Comparison of ENCODE assay signal across 15 cellular contexts in the genomic region with DNA sequence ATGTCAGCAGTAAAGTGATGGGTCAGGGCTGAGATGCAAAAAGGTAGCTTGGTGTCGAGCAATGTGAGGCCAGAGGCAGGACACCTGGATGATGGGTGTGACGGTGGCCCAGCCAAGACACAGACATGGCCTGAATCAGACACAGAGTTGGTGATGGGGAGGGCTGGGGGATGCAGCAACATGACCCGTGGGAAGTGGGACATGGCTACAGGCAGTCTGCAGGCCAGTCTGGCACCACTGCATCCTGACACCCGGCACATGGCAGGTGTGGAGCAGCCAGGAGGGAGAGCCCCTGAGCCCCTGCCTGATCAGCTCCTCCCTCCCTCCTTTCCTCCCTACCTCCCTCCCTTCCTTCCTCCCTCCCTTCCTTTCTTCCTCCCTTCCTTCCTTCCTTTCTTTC.
A peak's percentile ranks its signal among the peaks of the same experiment; 100 is the strongest.
DNase-seq lines count a peak whose midpoint lies in the region; ATAC-seq and TF ChIP-seq lines count a peak whose summit lies in the region.
"Had no signal": no experiment of that assay in that cellular context is flagged by ENCODE, and none has a peak within 500 bp of the region (broad histone marks: within the 10 kb centered on the region; RNA-seq: fewer than 3 reads in every experiment).

No MANE protein-coding gene starts in this region.

- H3K9me3 ChIP-seq in PC-3 (ENCODE audit: low read length) (no peaks in the 10 kb centered on the region), neuronal stem cell (replicated peaks in 1 of 2; ENCODE audit: control insufficient read depth in 2 of 2, insufficient read depth in 1 of 2, low read depth in 1 of 2, low read length in 2 of 2) (no peaks in the 10 kb centered on the region), aorta (ENCODE audit: control insufficient read depth, low read length) (no peaks in the 10 kb centered on the region)
- H3K9me3 ChIP-seq: BE2C, HAP-1 had no signal

- H3K9ac ChIP-seq in PC-3 (ENCODE audit: low read length), result no peak overlapping the region
- H3K9ac ChIP-seq in neuronal stem cell (ENCODE audit: low read depth, low read length, poor library complexity), result no peak overlapping the region

- H3K18ac ChIP-seq in neuronal stem cell (ENCODE audit: low read length), result peak overlapping the region; percentile 1

- no peaks in the 10 kb centered on the region for H3K79me2 ChIP-seq in GM23338 (replicated peaks; ENCODE audit: insufficient read depth)
- peaks cover 29% of the 10 kb centered on the region for H3K79me2 ChIP-seq in PC-3 (ENCODE audit: low read length)

- no peak overlapping the region for H3K14ac ChIP-seq in neuronal stem cell (ENCODE audit: low read length)

- H3K9me2 ChIP-seq in GM23338 (ENCODE audit: insufficient read depth), result peaks cover 4% of the 10 kb centered on the region; the same call in 1 of the 2 replicates
- H3K9me2 ChIP-seq in PC-3 (replicated peaks; ENCODE audit: low read length), result no peaks in the 10 kb centered on the region

- H3F3A ChIP-seq in GM23338 (replicated peaks; ENCODE audit: low read depth), result peaks cover 2% of the 10 kb centered on the region; the same call in 1 of the 2 replicates
- no peaks in the 10 kb centered on the region for H3F3A ChIP-seq in PC-3 (ENCODE audit: low read length, unreplicated experiment)

- TF ChIP-seq CTCF in GM23338 (conservative IDR thresholded peaks at IDR 0.05; ENCODE audit: low read depth in 2 of 2) (0 out of 4 replicates have a peak, but pooled peaks of 1 of the 2 experiments have one; percentile 14), PC-3 (conservative IDR thresholded peaks at IDR 0.05; ENCODE audit: low read depth, low read length) (no peak), HFFc6 (IDR thresholded peaks at IDR 0.05) (no peak)

- no peaks in the 10 kb centered on the region for H3K27me3 ChIP-seq in GM23338 (ENCODE audit: insufficient read depth)
- no peaks in the 10 kb centered on the region for H3K27me3 ChIP-seq in PC-3 (ENCODE audit: low read length)
- H3K27me3 ChIP-seq in neuronal stem cell (ENCODE audit: control insufficient read depth in 3 of 3, insufficient read depth in 3 of 3, low read depth in 1 of 3, low read length in 3 of 3), result peaks cover 0 to 9% (median 0%) of the 10 kb centered on the region in 3 experiments
- no peaks in the 10 kb centered on the region for H3K27me3 ChIP-seq in aorta (ENCODE audit: control insufficient read depth in 1 of 2, insufficient read depth in 2 of 2, low read length in 1 of 2)
- H3K27me3 ChIP-seq: BE2C had no signal

- no peak overlapping the region for H3K4me3 ChIP-seq in GM23338
- H3K4me3 ChIP-seq in PC-3 (ENCODE audit: low read length), result no peak overlapping the region
- no peak overlapping the region for H3K4me3 ChIP-seq in neuronal stem cell (ENCODE audit: low read length in 2 of 2)
- no peak overlapping the region for H3K4me3 ChIP-seq in aorta (ENCODE audit: low read length in 2 of 2)
- H3K4me3 ChIP-seq: HAP-1 had no signal

- DNase-seq in GM23338 (ENCODE audit: low spot score) (no peak), PC-3 (no peak), neuronal stem cell (ENCODE audit: low spot score) (no peak), aorta (no peak), HFFc6 (no peak)
- DNase-seq: BE2C; C1 segment of cervical spinal cord; CD8-positive, alpha-beta memory T cell; COR-L47; GDM1 had no signal

- no peak overlapping the region for H3K4me2 ChIP-seq in GM23338
- peak overlapping the region; percentile 10; the same call in 1 of the 2 replicates for H3K4me2 ChIP-seq in PC-3 (ENCODE audit: low read length)
- no peak overlapping the region for H3K4me2 ChIP-seq in neuronal stem cell (ENCODE audit: insufficient read depth, low read length, poor library complexity, severe bottlenecking)

- intact Hi-C loops in PC-3 (cut with micrococcal nuclease) (no loop called here), aorta (cut with DNase I) (no loop called here)

- CTCF ChIA-PET in PC-3 (lab: Charles Lee), result no interaction called here

- H2BK5ac ChIP-seq in neuronal stem cell (ENCODE audit: low read length), result no peak overlapping the region

- no peaks in the 10 kb centered on the region for H3K79me1 ChIP-seq in neuronal stem cell (ENCODE audit: low read depth, low read length)

- H2BK15ac ChIP-seq in neuronal stem cell (ENCODE audit: low read length), result no peak overlapping the region

- H3K36me3 Mint-ChIP-seq in GM23338 (ENCODE audit: low read depth) (no peaks in the 10 kb centered on the region), HFFc6 (ENCODE audit: low read depth) (no peaks in the 10 kb centered on the region)
- H3K36me3 Mint-ChIP-seq: CD4-positive, CD25-positive, alpha-beta regulatory T cell; CD8-positive, alpha-beta memory T cell; IgD-negative memory B cell had no signal

- no peak overlapping the region for H2AK5ac ChIP-seq in neuronal stem cell (ENCODE audit: low read depth, low read length)

- POLR2A ChIA-PET in PC-3 (lab: Charles Lee; ENCODE audit: unreplicated experiment), result no interaction called here

- no peak overlapping the region for H2AFZ ChIP-seq in GM23338
- no peak overlapping the region for H2AFZ ChIP-seq in PC-3 (ENCODE audit: low read length)
- no peak overlapping the region for H2AFZ ChIP-seq in neuronal stem cell (ENCODE audit: low read length)

- H3K4me1 Mint-ChIP-seq in GM23338, result no peaks in the 10 kb centered on the region; the same call in 1 of the 3 replicates
- peaks cover 14% of the 10 kb centered on the region for H3K4me1 Mint-ChIP-seq in HFFc6 (ENCODE audit: low read depth)
- H3K4me1 Mint-ChIP-seq: CD4-positive, CD25-positive, alpha-beta regulatory T cell; CD8-positive, alpha-beta memory T cell had no signal

- H3K9me3 Mint-ChIP-seq in GM23338 (peaks cover 2% of the 10 kb centered on the region; the same call in 2 of the 3 replicates), HFFc6 (no peaks in the 10 kb centered on the region)
- H3K9me3 Mint-ChIP-seq: CD4-positive, CD25-positive, alpha-beta regulatory T cell; CD8-positive, alpha-beta memory T cell had no signal

- ATAC-seq in GM23338 (peak; percentile 67), PC-3 (no peak), aorta (ENCODE audit: low FRiP score) (peak; percentile 51), HG03432 (IDR thresholded peaks at IDR 0.05; ENCODE audit: unreplicated experiment) (no peak), GM21381 (IDR thresholded peaks at IDR 0.05; ENCODE audit: unreplicated experiment) (no peak)

- H3K27me3 Mint-ChIP-seq in GM23338 (ENCODE audit: insufficient read depth, low read depth, poor library complexity) (no peaks in the 10 kb centered on the region), HFFc6 (ENCODE audit: insufficient read depth) (peaks cover 6% of the 10 kb centered on the region)
- H3K27me3 Mint-ChIP-seq: CD4-positive, CD25-positive, alpha-beta regulatory T cell had no signal

- no peaks in the 10 kb centered on the region for H3K4me1 ChIP-seq in GM23338 (ENCODE audit: insufficient read depth)
- H3K4me1 ChIP-seq in PC-3 (ENCODE audit: insufficient read depth, low read length), result peaks cover 27% of the 10 kb centered on the region
- no peaks in the 10 kb centered on the region for H3K4me1 ChIP-seq in neuronal stem cell (ENCODE audit: control insufficient read depth in 2 of 2, insufficient read depth in 1 of 2, low read depth in 1 of 2, low read length in 2 of 2)
- no peaks in the 10 kb centered on the region for H3K4me1 ChIP-seq in aorta (ENCODE audit: control insufficient read depth in 1 of 2, insufficient read depth in 2 of 2, low read length in 2 of 2)
- H3K4me1 ChIP-seq: BE2C, HAP-1 had no signal

- WGBS in neuronal stem cell (ENCODE audit: extremely low coverage in 2 of 2, insufficient read length in 2 of 2, insufficient replicate concordance in 1 of 2), 2 donors, result no CpG with 5 or more reads among the region's 4 CpGs
- 57 to 70% methylated on average over 3 to 4 of the region's 4 CpGs for WGBS in aorta, 2 donors

- no peak overlapping the region for H2BK12ac ChIP-seq in neuronal stem cell (ENCODE audit: low read length)

- H3K27ac ChIP-seq in GM23338 (ENCODE audit: low read depth), result no peak overlapping the region
- H3K27ac ChIP-seq in PC-3 (ENCODE audit: low read length), result no peak overlapping the region
- H3K27ac ChIP-seq in neuronal stem cell (replicated peaks; ENCODE audit: low read length), result no peak overlapping the region
- H3K27ac ChIP-seq in aorta (ENCODE audit: low read depth in 1 of 2, low read length in 2 of 2), result no peak overlapping the region

- H4K8ac ChIP-seq in neuronal stem cell (ENCODE audit: low read depth, low read length), result no peak overlapping the region

- H3K4me3 Mint-ChIP-seq in GM23338, result no peak overlapping the region
- no peak overlapping the region for H3K4me3 Mint-ChIP-seq in HFFc6
- H3K4me3 Mint-ChIP-seq: CD4-positive, CD25-positive, alpha-beta regulatory T cell; CD8-positive, alpha-beta memory T cell; IgD-negative memory B cell had no signal

- H3K23ac ChIP-seq in neuronal stem cell (ENCODE audit: low read depth, low read length, poor library complexity), result peak overlapping the region; percentile 38

- no peak overlapping the region for H2BK120ac ChIP-seq in neuronal stem cell (ENCODE audit: low read depth, low read length)

- H4K20me1 ChIP-seq in GM23338 (replicated peaks; ENCODE audit: insufficient read depth), result no peaks in the 10 kb centered on the region
- no peaks in the 10 kb centered on the region for H4K20me1 ChIP-seq in PC-3 (ENCODE audit: low read length)

- BruUV-seq in PC-3 (replicated peaks; lab: Mats Ljungman, UMichigan), result no TSS peak

- no peak overlapping the region for H4K91ac ChIP-seq in neuronal stem cell (ENCODE audit: low read depth, low read length, poor library complexity)

- H3K4ac ChIP-seq in neuronal stem cell (ENCODE audit: low read length), result no peak overlapping the region

- H3K27ac Mint-ChIP-seq in GM23338, result no peak overlapping the region
- H3K27ac Mint-ChIP-seq in HFFc6, result no peak overlapping the region
- H3K27ac Mint-ChIP-seq: CD8-positive, alpha-beta memory T cell; IgD-negative memory B cell had no signal

- no peaks in the 10 kb centered on the region for H3K36me3 ChIP-seq in GM23338 (ENCODE audit: insufficient read depth)
- no peaks in the 10 kb centered on the region for H3K36me3 ChIP-seq in PC-3 (ENCODE audit: low read depth, low read length)
- no peaks in the 10 kb centered on the region for H3K36me3 ChIP-seq in neuronal stem cell (replicated peaks in 1 of 2; ENCODE audit: control insufficient read depth in 2 of 2, insufficient read depth in 2 of 2, low read length in 2 of 2)
- no peaks in the 10 kb centered on the region for H3K36me3 ChIP-seq in aorta (ENCODE audit: control insufficient read depth in 1 of 2, insufficient read depth in 2 of 2, low read length in 1 of 2)
- H3K36me3 ChIP-seq: BE2C, HAP-1 had no signal

TF ChIP-seq in GM23338, 12 proteins besides CTCF, POLR2A, EP300 and RAD21 (continues in another document):
- TF ChIP-seq, protein P1, sequence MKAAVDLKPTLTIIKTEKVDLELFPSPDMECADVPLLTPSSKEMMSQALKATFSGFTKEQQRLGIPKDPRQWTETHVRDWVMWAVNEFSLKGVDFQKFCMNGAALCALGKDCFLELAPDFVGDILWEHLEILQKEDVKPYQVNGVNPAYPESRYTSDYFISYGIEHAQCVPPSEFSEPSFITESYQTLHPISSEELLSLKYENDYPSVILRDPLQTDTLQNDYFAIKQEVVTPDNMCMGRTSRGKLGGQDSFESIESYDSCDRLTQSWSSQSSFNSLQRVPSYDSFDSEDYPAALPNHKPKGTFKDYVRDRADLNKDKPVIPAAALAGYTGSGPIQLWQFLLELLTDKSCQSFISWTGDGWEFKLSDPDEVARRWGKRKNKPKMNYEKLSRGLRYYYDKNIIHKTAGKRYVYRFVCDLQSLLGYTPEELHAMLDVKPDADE (IDR thresholded peaks at IDR 0.05), result no peak

Comparison
In these comparisons a context has a peak if more than half of its experiments do, and no peak if none do; other contexts are left out.
1. ATAC-seq: peak in GM23338 (single experiment) and aorta (single experiment); none in PC-3 (single experiment), HG03432 (single experiment) and GM21381 (single experiment).